37 cellular contexts compared by ENCODE assay signal in genomic region chr12:93292213-93292612, GRCh38.
"Had no signal": no experiment of that assay in that cellular context is flagged by ENCODE, and none has a peak within 500 bp of the region (broad histone marks: within the 10 kb centered on the region; RNA-seq: fewer than 3 reads in every experiment).

No MANE protein-coding gene starts in this region.

- H3K27ac Mint-ChIP-seq: activated B cell treated with CpG ODN at 0.5 μM for 24 hours; activated CD4-positive, alpha-beta memory T cell treated with anti-CD3 and anti-CD28 coated beads for 36 hours; activated CD4-positive, alpha-beta T cell treated with anti-CD3 and anti-CD28 coated beads, Interleukin-2, amount 10 ng/mL, durations not matched to agents 24 days and 14 days; activated CD8-positive, alpha-beta T cell treated with anti-CD3 and anti-CD28 coated beads for 36 hours; activated naive CD4-positive, alpha-beta T cell treated with anti-CD3 and anti-CD28 coated beads for 36 hours; activated naive CD4-positive, alpha-beta T cell treated with anti-CD3 and anti-CD28 coated beads, Interleukin-2, amount 50 U/mL, for 72 hours; activated naive CD8-positive, alpha-beta T cell treated with anti-CD3 and anti-CD28 coated beads for 36 hours; activated T-cell treated with anti-CD3 and anti-CD28 coated beads, Interleukin-2, amount 50 U/mL, for 72 hours; activated T-helper 1 cell treated with anti-CD3 and anti-CD28 coated beads, Interleukin-12 subunit alpha, Interleukin-12 subunit beta, Interleukin-2, Interleukin-4 antibody, amounts not matched to agents 30 ng/mL and 10 ng/mL and 1 ng/mL, durations not matched to agents 14 hours and 24 hours and 36 hours; activated T-helper 17 cell treated with anti-CD3 and anti-CD28 coated beads, Interleukin-2, amount 50 U/mL, for 72 hours; T-helper 1 cell treated with Interleukin-12 subunit alpha and Interleukin-12 subunit beta and Interleukin-4 antibody, amounts not matched to agents 30 μg/mL and 1 μg/mL, for 36 hours; T-helper 2 cell treated with Interferon-gamma antibody and Interleukin-4, amounts not matched to agents 5 μg/mL and 100 μg/mL, for 36 hours had no signal

- H3K4me1 ChIP-seq: adrenal gland, body of pancreas, breast epithelium had no signal

- H3K4me1 Mint-ChIP-seq: activated T-helper 17 cell treated with anti-CD3 and anti-CD28 coated beads, Interleukin-2, amount 50 U/mL, for 72 hours had no signal

- H3K36me3 Mint-ChIP-seq: activated CD4-positive, alpha-beta memory T cell treated with anti-CD3 and anti-CD28 coated beads for 36 hours; activated naive CD4-positive, alpha-beta T cell treated with anti-CD3 and anti-CD28 coated beads, Interleukin-2, amount 50 U/mL, for 72 hours; activated naive CD8-positive, alpha-beta T cell treated with anti-CD3 and anti-CD28 coated beads for 36 hours had no signal

- ATAC-seq: activated CD8-positive, alpha-beta T cell treated with anti-CD3 and anti-CD28 coated beads for 36 hours; activated naive CD4-positive, alpha-beta T cell treated with anti-CD3 and anti-CD28 coated beads, Interleukin-2, amount 50 U/mL, for 72 hours; activated T-cell treated with anti-CD3 and anti-CD28 coated beads, Interleukin-2, amount 50 U/mL, for 4 hours; activated T-cell treated with anti-CD3 and anti-CD28 coated beads, Interleukin-2, amount 50 U/mL, for 72 hours; activated T-helper 17 cell treated with anti-CD3 and anti-CD28 coated beads, Interleukin-2, amount 50 U/mL, for 72 hours; body of pancreas had no signal

- H3K4me3 ChIP-seq: adrenal gland, body of pancreas, breast epithelium had no signal

- FAIRE-seq: astrocyte, TTC549 had no signal

- H3K27me3 ChIP-seq: adrenal gland, body of pancreas, brain microvascular endothelial cell, breast epithelium had no signal

- H3K4me3 Mint-ChIP-seq: activated B cell treated with CpG ODN at 0.5 μM for 24 hours; activated CD4-positive, alpha-beta memory T cell treated with anti-CD3 and anti-CD28 coated beads for 36 hours; activated CD4-positive, alpha-beta T cell treated with anti-CD3 and anti-CD28 coated beads, Interleukin-2, amount 10 ng/mL, durations not matched to agents 24 days and 14 days; activated CD8-positive, alpha-beta T cell treated with anti-CD3 and anti-CD28 coated beads for 36 hours; activated naive CD4-positive, alpha-beta T cell treated with anti-CD3 and anti-CD28 coated beads for 36 hours; activated naive CD8-positive, alpha-beta T cell treated with anti-CD3 and anti-CD28 coated beads for 36 hours; activated T-cell treated with anti-CD3 and anti-CD28 coated beads, Interleukin-2, amount 50 U/mL, for 4 hours; activated T-cell treated with anti-CD3 and anti-CD28 coated beads, Interleukin-2, amount 50 U/mL, for 72 hours; activated T-helper 1 cell treated with anti-CD3 and anti-CD28 coated beads, Interleukin-12 subunit alpha, Interleukin-12 subunit beta, Interleukin-2, Interleukin-4 antibody, amounts not matched to agents 30 ng/mL and 10 ng/mL and 1 ng/mL, durations not matched to agents 14 hours and 24 hours and 36 hours; activated T-helper 17 cell treated with anti-CD3 and anti-CD28 coated beads, Interleukin-2, amount 50 U/mL, for 72 hours; T-helper 1 cell treated with Interleukin-12 subunit alpha and Interleukin-12 subunit beta and Interleukin-4 antibody, amounts not matched to agents 30 μg/mL and 1 μg/mL, for 36 hours; T-helper 2 cell treated with Interferon-gamma antibody and Interleukin-4, amounts not matched to agents 5 μg/mL and 100 μg/mL, for 36 hours had no signal

- H3K27ac ChIP-seq: adrenal gland, body of pancreas, brain microvascular endothelial cell, breast epithelium, VCaP had no signal

- H3K27me3 Mint-ChIP-seq: activated CD4-positive, alpha-beta memory T cell treated with anti-CD3 and anti-CD28 coated beads for 36 hours; activated CD4-positive, alpha-beta T cell treated with anti-CD3 and anti-CD28 coated beads, Interleukin-2, amount 10 ng/mL, durations not matched to agents 24 days and 14 days; activated CD8-positive, alpha-beta T cell treated with anti-CD3 and anti-CD28 coated beads for 36 hours; activated naive CD8-positive, alpha-beta T cell treated with anti-CD3 and anti-CD28 coated beads for 36 hours; activated T-helper 17 cell treated with anti-CD3 and anti-CD28 coated beads, Interleukin-2, amount 50 U/mL, for 72 hours had no signal

- H3K36me3 ChIP-seq: adrenal gland, brain microvascular endothelial cell, breast epithelium had no signal

- H3K9me3 ChIP-seq: adrenal gland, body of pancreas, breast epithelium had no signal

- H3K9me3 Mint-ChIP-seq: activated B cell treated with CpG ODN at 0.5 μM for 24 hours; activated CD4-positive, alpha-beta memory T cell treated with anti-CD3 and anti-CD28 coated beads for 36 hours; activated CD4-positive, alpha-beta T cell treated with anti-CD3 and anti-CD28 coated beads, Interleukin-2, amount 10 ng/mL, durations not matched to agents 24 days and 14 days; activated CD8-positive, alpha-beta T cell treated with anti-CD3 and anti-CD28 coated beads for 36 hours; activated naive CD4-positive, alpha-beta T cell treated with anti-CD3 and anti-CD28 coated beads for 36 hours; activated naive CD4-positive, alpha-beta T cell treated with anti-CD3 and anti-CD28 coated beads, Interleukin-2, amount 50 U/mL, for 72 hours; activated naive CD8-positive, alpha-beta T cell treated with anti-CD3 and anti-CD28 coated beads for 36 hours; activated T-cell treated with anti-CD3 and anti-CD28 coated beads, Interleukin-2, amount 50 U/mL, for 4 hours; activated T-cell treated with anti-CD3 and anti-CD28 coated beads, Interleukin-2, amount 50 U/mL, for 72 hours; activated T-helper 1 cell treated with anti-CD3 and anti-CD28 coated beads, Interleukin-12 subunit alpha, Interleukin-12 subunit beta, Interleukin-2, Interleukin-4 antibody, amounts not matched to agents 30 ng/mL and 10 ng/mL and 1 ng/mL, durations not matched to agents 14 hours and 24 hours and 36 hours; activated T-helper 17 cell treated with anti-CD3 and anti-CD28 coated beads, Interleukin-2, amount 50 U/mL, for 72 hours; T-helper 1 cell treated with Interleukin-12 subunit alpha and Interleukin-12 subunit beta and Interleukin-4 antibody, amounts not matched to agents 30 μg/mL and 1 μg/mL, for 36 hours; T-helper 2 cell treated with Interferon-gamma antibody and Interleukin-4, amounts not matched to agents 5 μg/mL and 100 μg/mL, for 36 hours had no signal

- DNase-seq: activated B cell treated with CpG ODN at 0.5 μM for 24 hours; activated CD4-positive, alpha-beta memory T cell treated with anti-CD3 and anti-CD28 coated beads for 36 hours; activated CD4-positive, alpha-beta T cell treated with anti-CD3 and anti-CD28 coated beads for 4 hours; activated CD4-positive, alpha-beta T cell treated with anti-CD3 and anti-CD28 coated beads, Interleukin-2, amount 10 ng/mL, durations not matched to agents 24 days and 14 days; activated CD4-positive, alpha-beta T cell treated with anti-CD3 and anti-CD28 coated beads, Interleukin-2, amount 50 U/mL, for 1 hour; activated CD4-positive, alpha-beta T cell treated with anti-CD3 and anti-CD28 coated beads, Interleukin-2, amount 50 U/mL, for 4 hours; activated CD4-positive, CD25-positive, alpha-beta regulatory T cell treated with anti-CD3 and anti-CD28 coated beads, Interleukin-2, amount 50 U/mL, for 72 hours; activated CD8-positive, alpha-beta memory T cell treated with anti-CD3 and anti-CD28 coated beads, Interleukin-2, amount 50 U/mL, for 4 hours; activated CD8-positive, alpha-beta T cell treated with anti-CD3 and anti-CD28 coated beads for 36 hours; activated effector memory CD4-positive, alpha-beta T cell treated with anti-CD3 and anti-CD28 coated beads, Interleukin-2, amount 50 U/mL, for 16 hours; activated gamma-delta T cell treated with Interleukin-2 at 50 U/mL for 16 hours; activated naive CD4-positive, alpha-beta T cell; activated naive CD4-positive, alpha-beta T cell treated with anti-CD3 and anti-CD28 coated beads for 36 hours; activated naive CD4-positive, alpha-beta T cell treated with anti-CD3 and anti-CD28 coated beads, Interleukin-2, amount 50 U/mL, for 16 hours; activated naive CD8-positive, alpha-beta T cell treated with anti-CD3 and anti-CD28 coated beads for 36 hours; activated T-cell treated with anti-CD3 and anti-CD28 coated beads for 4 hours; activated T-cell treated with anti-CD3 and anti-CD28 coated beads, Interleukin-2, amount 50 U/mL, for 1 hour; activated T-cell treated with anti-CD3 and anti-CD28 coated beads, Interleukin-2, amount 50 U/mL, for 4 hours; activated T-cell treated with anti-CD3 and anti-CD28 coated beads, Interleukin-2, amount 50 U/mL, for 72 hours; adrenal gland; amniotic stem cell; aorta; body of pancreas; brain microvascular endothelial cell; central memory CD4-positive, alpha-beta T cell; T-helper 1 cell; T-helper 2 cell; T-helper 9 cell had no signal
